ENCODE assay signal across 8 cellular contexts in genomic region chr2:99140056-99140859, GRCh38. TPM values are rescaled to one million over a fixed set of nuclear protein-coding genes. Genes with fewer than 3 reads are reported as not detected.
DNase-seq lines count a peak whose midpoint lies in the region; ATAC-seq and TF ChIP-seq lines count a peak whose summit lies in the region.

No MANE protein-coding gene starts in this region.

- peak overlapping the region; percentile 95 for H3K4me3 Mint-ChIP-seq in activated T-cell treated with anti-CD3 and anti-CD28 coated beads, Interleukin-2, amount 50 U/mL, for 4 hours

- peaks cover 0 to 6% of the 10 kb centered on the region in 2 donors for H3K9me3 ChIP-seq in ascending aorta
- H3K9me3 ChIP-seq in left lung, result no peaks in the 10 kb centered on the region
- no peaks in the 10 kb centered on the region for H3K9me3 ChIP-seq in thyroid gland

- intact Hi-C loops in ascending aorta (cut with DNase I) (no loop called here), left lung (cut with DNase I) (no loop called here), thyroid gland (cut with DNase I) (loop anchor here (5.0 kb wide), 1 partner anchor 352 kb away; the partner anchor contains the start of gene REV1), sciatic nerve (cut with DNase I) (no loop called here)

- H3K27ac ChIP-seq in ascending aorta, result peak overlapping the region; percentile 71 to 86
- peak overlapping the region; percentile 73 to 86 for H3K27ac ChIP-seq in left lung
- H3K27ac ChIP-seq in thyroid gland, result peak overlapping the region; percentile 77 to 95 (median 80)

- no peak for ATAC-seq in activated T-cell treated with anti-CD3 and anti-CD28 coated beads, Interleukin-2, amount 50 U/mL, for 4 hours
- ATAC-seq in left lung, result no peak
- ATAC-seq in sciatic nerve, result no peak

- peaks cover 4% of the 10 kb centered on the region for H3K9me3 Mint-ChIP-seq in activated T-cell treated with anti-CD3 and anti-CD28 coated beads, Interleukin-2, amount 50 U/mL, for 4 hours

- H3K27me3 Mint-ChIP-seq in activated T-cell treated with anti-CD3 and anti-CD28 coated beads, Interleukin-2, amount 50 U/mL, for 4 hours (ENCODE audit: low read depth), result no peaks in the 10 kb centered on the region

- H3K4me1 ChIP-seq in ascending aorta, result peaks cover 0 to 4% of the 10 kb centered on the region in 2 donors
- peaks cover 4 to 18% of the 10 kb centered on the region in 2 donors for H3K4me1 ChIP-seq in left lung
- H3K4me1 ChIP-seq in thyroid gland, result peaks cover 5 to 10% of the 10 kb centered on the region in 2 donors

- DNase-seq in activated T-cell treated with anti-CD3 and anti-CD28 coated beads, Interleukin-2, amount 50 U/mL, for 4 hours, result no peak
- no peak for DNase-seq in activated T-cell treated with anti-CD3 and anti-CD28 coated beads for 4 hours
- DNase-seq in ascending aorta (ENCODE audit: low spot score in 2 of 2), result no peak
- DNase-seq in left lung, result no peak
- no peak for DNase-seq in thyroid gland
- DNase-seq in sciatic nerve (ENCODE audit: low spot score), result no peak
- DNase-seq in GM10266 (ENCODE audit: extremely low spot score), result no peak
- no peak for DNase-seq in hepatic stellate cell (ENCODE audit: low spot score)

- no peaks in the 10 kb centered on the region for H3K27me3 ChIP-seq in ascending aorta
- H3K27me3 ChIP-seq in left lung, result no peaks in the 10 kb centered on the region
- H3K27me3 ChIP-seq in thyroid gland, result no peaks in the 10 kb centered on the region

- no peak for TF ChIP-seq POLR2A in thyroid gland (IDR thresholded peaks at IDR 0.05)

- H3K36me3 Mint-ChIP-seq in activated T-cell treated with anti-CD3 and anti-CD28 coated beads, Interleukin-2, amount 50 U/mL, for 4 hours (ENCODE audit: insufficient read depth), result peaks cover 6% of the 10 kb centered on the region

- H3K4me3 ChIP-seq in ascending aorta, result peak overlapping the region; percentile 80 to 95
- peak overlapping the region; percentile 67 to 92 for H3K4me3 ChIP-seq in left lung
- peak overlapping the region; percentile 32 to 62 (median 44) for H3K4me3 ChIP-seq in thyroid gland (replicated peaks in 1 of 3)

- WGBS in thyroid gland, 2 donors, result 26 to 33% methylated on average over 13 to 17 of the region's 17 CpGs

- no peak for TF ChIP-seq CTCF in ascending aorta (IDR thresholded peaks at IDR 0.05)
- no peak for TF ChIP-seq CTCF in left lung (IDR thresholded peaks at IDR 0.05)
- TF ChIP-seq CTCF in thyroid gland (IDR thresholded peaks at IDR 0.05), result no peak
- TF ChIP-seq CTCF in GM10266 (IDR thresholded peaks at IDR 0.05; ENCODE audit: control insufficient read depth, insufficient read depth, low read depth, missing control alignments), result no peak

- H3K36me3 ChIP-seq in ascending aorta, result no peaks in the 10 kb centered on the region
- no peaks in the 10 kb centered on the region for H3K36me3 ChIP-seq in left lung
- H3K36me3 ChIP-seq in thyroid gland, result no peaks in the 10 kb centered on the region

- peaks cover 17% of the 10 kb centered on the region for H3K4me1 Mint-ChIP-seq in activated T-cell treated with anti-CD3 and anti-CD28 coated beads, Interleukin-2, amount 50 U/mL, for 4 hours (ENCODE audit: low read depth)

RNA-seq across cellular contexts. Expression of gene C2orf15, which starts 1.2 kb away (rescaled TPM):
- under 1 TPM; 0.19 to 0.40 (median 0.37) TPM for total RNA-seq in activated T-cell treated with anti-CD3 and anti-CD28 coated beads, Interleukin-2, amount 50 U/mL, for 4 hours
- total RNA-seq in ascending aorta (0.32 TPM), left lung (1 to 10 TPM; 3.4 to 4.0 TPM), thyroid gland (1 to 10 TPM; 2.0 to 6.5 (median 4.3) TPM), sciatic nerve (not detected)

RNA-seq across cellular contexts. Expression of gene TSGA10, which starts 14.5 kb away (rescaled TPM):
- total RNA-seq in activated T-cell treated with anti-CD3 and anti-CD28 coated beads, Interleukin-2, amount 50 U/mL, for 4 hours, result 1 to 10 TPM; 2.8 to 5.5 (median 3.4) TPM
- total RNA-seq in ascending aorta (not detected), left lung (1 to 10 TPM; 3.7 to 8.4 TPM), thyroid gland (10 to 100 TPM; 16.5 to 35.0 (median 30.7) TPM), sciatic nerve (11.0 TPM)

RNA-seq across cellular contexts. Expression of gene LIPT1, which starts 14.5 kb away (rescaled TPM):
- total RNA-seq in activated T-cell treated with anti-CD3 and anti-CD28 coated beads, Interleukin-2, amount 50 U/mL, for 4 hours, result 1 to 10 TPM; 4.5 to 5.5 (median 4.9) TPM
- total RNA-seq in ascending aorta, result not detected
- 1 to 10 TPM; 5.6 to 7.2 TPM for total RNA-seq in left lung
- 10 to 100 TPM; 10.6 to 15.5 (median 12.7) TPM for total RNA-seq in thyroid gland
- 12.1 TPM for total RNA-seq in sciatic nerve

RNA-seq across cellular contexts. Expression of gene MITD1, which starts 40.6 kb away (rescaled TPM):
- total RNA-seq in activated T-cell treated with anti-CD3 and anti-CD28 coated beads, Interleukin-2, amount 50 U/mL, for 4 hours, result 10 to 100 TPM; 52.1 to 54.7 (median 54.0) TPM
- total RNA-seq in ascending aorta, result 13.3 TPM
- 10 to 100 TPM; 20.1 to 24.5 TPM for total RNA-seq in left lung
- 10 to 100 TPM; 20.8 to 39.6 (median 25.9) TPM for total RNA-seq in thyroid gland
- 34.5 TPM for total RNA-seq in sciatic nerve

RNA-seq across cellular contexts. Expression of gene MRPL30, which starts 40.7 kb away (rescaled TPM):
- total RNA-seq in activated T-cell treated with anti-CD3 and anti-CD28 coated beads, Interleukin-2, amount 50 U/mL, for 4 hours, result 10 to 100 TPM; 28.2 to 30.2 (median 29.7) TPM
- total RNA-seq in ascending aorta, result 32.6 TPM
- total RNA-seq in left lung, result 10 to 100 TPM; 19.7 to 21.2 TPM
- total RNA-seq in thyroid gland, result 10 to 100 TPM; 27.2 to 47.9 (median 37.0) TPM
- 22.6 TPM for total RNA-seq in sciatic nerve
